Comparison of ENCODE assay signal across 8 cellular contexts in genomic region chr16:3087243-3087791, GRCh38. TPM values are rescaled to one million over a fixed set of nuclear protein-coding genes. Genes with fewer than 3 reads are reported as not detected.
A peak's percentile ranks its signal among the peaks of the same experiment; 100 is the strongest.
DNase-seq lines count a peak whose midpoint lies in the region; ATAC-seq and TF ChIP-seq lines count a peak whose summit lies in the region.

No MANE protein-coding gene starts in this region.

- H3K4me1 ChIP-seq in SK-N-SH (ENCODE audit: control insufficient read depth in 1 of 2, insufficient read depth in 2 of 2, low read depth in 1 of 2, low read length in 1 of 2) = no peaks in the 10 kb centered on the region; a peak in 1 of 4 replicates
- H3K4me1 ChIP-seq in rectal smooth muscle tissue (ENCODE audit: control insufficient read depth, insufficient read depth, low read length) = no peaks in the 10 kb centered on the region

- no peaks in the 10 kb centered on the region for H3K79me2 ChIP-seq in SK-N-SH (ENCODE audit: insufficient read depth)

- no peak for TF ChIP-seq RAD21 in SK-N-SH (IDR thresholded peaks at IDR 0.05; ENCODE audit: low read length)

- no peaks in the 10 kb centered on the region for H3K36me3 ChIP-seq in SK-N-SH (replicated peaks in 1 of 2; ENCODE audit: control insufficient read depth in 1 of 2, insufficient read depth in 2 of 2, low read length in 1 of 2)
- H3K36me3 ChIP-seq in rectal smooth muscle tissue (ENCODE audit: control insufficient read depth, insufficient read depth, low read length) = no peaks in the 10 kb centered on the region

- no peaks in the 10 kb centered on the region for H3K9me2 ChIP-seq in SK-N-SH

- no peak overlapping the region for H2AFZ ChIP-seq in SK-N-SH (ENCODE audit: low read depth)

- peak; percentile 47 for DNase-seq in GM10266 (ENCODE audit: extremely low spot score)
- no peak for DNase-seq in SK-N-SH
- DNase-seq in Right ventricle myocardium superior = peak; percentile 65
- DNase-seq in NCI-H226 = no peak
- DNase-seq in central memory CD4-positive, alpha-beta T cell = no peak

- H3K9ac ChIP-seq in SK-N-SH = no peak overlapping the region
- no peak overlapping the region for H3K9ac ChIP-seq in rectal smooth muscle tissue (ENCODE audit: low read length)

- H3K4me3 ChIP-seq in SK-N-SH (ENCODE audit: low read depth in 2 of 2, low read length in 1 of 2) = no peak overlapping the region
- H3K4me3 ChIP-seq in rectal smooth muscle tissue (ENCODE audit: low read length) = peak overlapping the region; percentile 24

- ATAC-seq in Right ventricle myocardium superior (ENCODE audit: poor library complexity) (peak; percentile 59), HG02938 (IDR thresholded peaks at IDR 0.05; ENCODE audit: unreplicated experiment) (no peak), GM21528 (IDR thresholded peaks at IDR 0.05; ENCODE audit: low FRiP score, unreplicated experiment) (no peak)

- POLR2A ChIA-PET in SK-N-SH (lab: Yijun Ruan, JAX) = no interaction called here

- no peak for TF ChIP-seq EP300 in SK-N-SH (IDR thresholded peaks at IDR 0.05; ENCODE audit: borderline replicate concordance in 1 of 2, low read depth in 1 of 2, low read length in 1 of 2)

- H3F3A ChIP-seq in SK-N-SH (replicated peaks; ENCODE audit: insufficient read depth) = no peaks in the 10 kb centered on the region

- H3K27ac ChIP-seq in SK-N-SH (ENCODE audit: low read depth in 2 of 2, low read length in 1 of 2) (no peak overlapping the region), rectal smooth muscle tissue (ENCODE audit: low read depth, low read length) (no peak overlapping the region)

- intact Hi-C loops in Right ventricle myocardium superior (cut with DNase I) = no loop called here

- CTCF ChIA-PET in SK-N-SH (lab: Yijun Ruan, JAX) = interaction anchor here (0.6 to 2.5 kb wide), 12 partner anchors 9 to 384 kb away, joined by 3 to 13 read pairs (median 3); no protein-coding TSS in a partner anchor

- H3K27me3 ChIP-seq in SK-N-SH (ENCODE audit: insufficient read depth) = peaks cover 55% of the 10 kb centered on the region
- H3K27me3 ChIP-seq in rectal smooth muscle tissue (ENCODE audit: control insufficient read depth, insufficient read depth, low read length) = no peaks in the 10 kb centered on the region

- WGBS in SK-N-SH (ENCODE audit: low lambda C conversion rate) = 58% methylated on average over 7 of the region's 12 CpGs

- no peak overlapping the region for H3K4me2 ChIP-seq in SK-N-SH

- no peaks in the 10 kb centered on the region for H4K20me1 ChIP-seq in SK-N-SH (ENCODE audit: insufficient read depth)

- TF ChIP-seq CTCF in GM10266 (IDR thresholded peaks at IDR 0.05; ENCODE audit: control insufficient read depth, insufficient read depth, low read depth, missing control alignments) = peak; percentile 67
- TF ChIP-seq CTCF in SK-N-SH (IDR thresholded peaks at IDR 0.05) = no peak; the same call in 1 of the 2 replicates

- H3K9me3 ChIP-seq in SK-N-SH = no peaks in the 10 kb centered on the region

TF ChIP-seq in SK-N-SH, 30 proteins besides CTCF, POLR2A, EP300 and RAD21:
- TF ChIP-seq RCOR1 (IDR thresholded peaks at IDR 0.05; ENCODE audit: low read length) (no peak), FOXM1 (IDR thresholded peaks at IDR 0.05; ENCODE audit: low read depth) (no peak), SMC3 (IDR thresholded peaks at IDR 0.05; ENCODE audit: low read depth, low read length) (peak; percentile 29; the same call in 1 of the 2 replicates), RXRA (IDR thresholded peaks at IDR 0.05; ENCODE audit: borderline replicate concordance, low read depth) (no peak), MEF2A (IDR thresholded peaks at IDR 0.05; ENCODE audit: borderline replicate concordance, low read depth) (no peak), TEAD4 (IDR thresholded peaks at IDR 0.05; ENCODE audit: borderline replicate concordance, insufficient read depth) (no peak), TCF12 (IDR thresholded peaks at IDR 0.05) (no peak), CHD2 (IDR thresholded peaks at IDR 0.05; ENCODE audit: low read length, partially characterized antibody) (no peak), IRF3 (IDR thresholded peaks at IDR 0.05; ENCODE audit: low read depth, low read length) (no peak), REST (IDR thresholded peaks at IDR 0.05; ENCODE audit: low read depth, low read length) (peak; percentile 75; the same call in 1 of the 2 replicates)

RNA-seq across cellular contexts. Expression of gene ZSCAN10, which starts 11.8 kb away (rescaled TPM):
- 0.05 TPM in 1 of 2 replicates, not detected in the other for polyA plus RNA-seq in SK-N-SH (2012; rRNA removed)
- polyA plus RNA-seq in SK-N-SH (2012; cell fraction: cytosol; rRNA removed) = not detected in 2 replicates
- polyA plus RNA-seq in SK-N-SH (2012; cell fraction: nucleus; rRNA removed) = 0.08 and 0.16 TPM in 2 replicates
- not detected for total RNA-seq in Right ventricle myocardium superior

RNA-seq across cellular contexts. Expression of gene IL32, which starts 21.9 kb away (rescaled TPM):
- polyA plus RNA-seq in SK-N-SH (2012; rRNA removed) = 26.4 and 34.7 TPM in 2 replicates
- 21.8 and 21.9 TPM in 2 replicates for polyA plus RNA-seq in SK-N-SH (2012; cell fraction: cytosol; rRNA removed)
- 39.1 and 47.2 TPM in 2 replicates for polyA plus RNA-seq in SK-N-SH (2012; cell fraction: nucleus; rRNA removed)
- 42.6 TPM for total RNA-seq in Right ventricle myocardium superior

RNA-seq across cellular contexts. Expression of gene ZNF205, which starts 25.1 kb away (rescaled TPM):
- 7.6 and 9.7 TPM in 2 replicates for polyA plus RNA-seq in SK-N-SH (2012; rRNA removed)
- 3.8 and 6.7 TPM in 2 replicates for polyA plus RNA-seq in SK-N-SH (2012; cell fraction: cytosol; rRNA removed)
- polyA plus RNA-seq in SK-N-SH (2012; cell fraction: nucleus; rRNA removed) = 17.6 and 22.7 TPM in 2 replicates
- 6.9 TPM for total RNA-seq in Right ventricle myocardium superior

RNA-seq across cellular contexts. Expression of gene MMP25, which starts 41.0 kb away (rescaled TPM):
- polyA plus RNA-seq in SK-N-SH (2012; rRNA removed) = 0.03 and 0.05 TPM in 2 replicates
- polyA plus RNA-seq in SK-N-SH (2012; cell fraction: cytosol; rRNA removed) = 0.01 TPM in 2 replicates
- polyA plus RNA-seq in SK-N-SH (2012; cell fraction: nucleus; rRNA removed) = 0.05 and 0.13 TPM in 2 replicates
- total RNA-seq in Right ventricle myocardium superior = 1.3 TPM

RNA-seq across cellular contexts. Expression of gene ZNF213, which starts 47.5 kb away (rescaled TPM):
- polyA plus RNA-seq in SK-N-SH (2012; rRNA removed) = 0.83 and 1.1 TPM in 2 replicates
- 0.55 and 0.92 TPM in 2 replicates for polyA plus RNA-seq in SK-N-SH (2012; cell fraction: cytosol; rRNA removed)
- 1.4 and 2.5 TPM in 2 replicates for polyA plus RNA-seq in SK-N-SH (2012; cell fraction: nucleus; rRNA removed)
- 6.1 TPM for total RNA-seq in Right ventricle myocardium superior

Comparison
In these comparisons a context has a peak if more than half of its experiments do, and no peak if none do; other contexts are left out.
1. DNase-seq: peak in GM10266 (single experiment) and Right ventricle myocardium superior (single experiment); none in SK-N-SH (single experiment), NCI-H226 (single experiment) and central memory CD4-positive, alpha-beta T cell (single experiment).